Comparison of ENCODE assay signal across 7 cellular contexts in the genomic region with DNA sequence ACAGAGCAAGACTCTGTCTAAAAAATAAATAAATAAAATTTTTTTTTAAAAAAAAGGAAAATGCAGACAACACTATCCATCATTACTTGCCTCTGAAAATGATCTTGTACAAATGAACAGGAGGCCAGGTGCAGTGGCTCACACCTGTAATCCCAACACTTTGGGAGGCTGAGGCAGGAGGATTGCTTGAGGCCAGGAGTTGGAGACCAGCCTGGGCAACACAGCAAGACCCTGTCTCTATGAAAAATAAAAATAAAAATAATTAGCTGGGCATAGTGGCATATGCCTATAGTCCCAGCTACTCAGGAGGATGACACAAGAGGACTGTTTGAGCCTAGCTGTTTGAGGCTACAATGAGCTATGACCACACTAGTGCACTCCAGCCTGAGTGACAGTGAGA. TPM values are rescaled to one million over a fixed set of nuclear protein-coding genes. Genes with fewer than 3 reads are reported as not detected.
"Had no signal": no experiment of that assay in that cellular context is flagged by ENCODE, and none has a peak within 500 bp of the region (broad histone marks: within the 10 kb centered on the region; RNA-seq: fewer than 3 reads in every experiment).

No MANE protein-coding gene starts in this region.

RNA-seq across cellular contexts. Expression of a gene that starts 58.3 kb away (rescaled TPM):
- total RNA-seq: GM23338, H1, H9, HepG2, HFFc6, HT1080 had no signal
- polyA plus RNA-seq: GM23338, H1, HepG2, IgD-negative memory B cell had no signal
